In the genomic region with DNA sequence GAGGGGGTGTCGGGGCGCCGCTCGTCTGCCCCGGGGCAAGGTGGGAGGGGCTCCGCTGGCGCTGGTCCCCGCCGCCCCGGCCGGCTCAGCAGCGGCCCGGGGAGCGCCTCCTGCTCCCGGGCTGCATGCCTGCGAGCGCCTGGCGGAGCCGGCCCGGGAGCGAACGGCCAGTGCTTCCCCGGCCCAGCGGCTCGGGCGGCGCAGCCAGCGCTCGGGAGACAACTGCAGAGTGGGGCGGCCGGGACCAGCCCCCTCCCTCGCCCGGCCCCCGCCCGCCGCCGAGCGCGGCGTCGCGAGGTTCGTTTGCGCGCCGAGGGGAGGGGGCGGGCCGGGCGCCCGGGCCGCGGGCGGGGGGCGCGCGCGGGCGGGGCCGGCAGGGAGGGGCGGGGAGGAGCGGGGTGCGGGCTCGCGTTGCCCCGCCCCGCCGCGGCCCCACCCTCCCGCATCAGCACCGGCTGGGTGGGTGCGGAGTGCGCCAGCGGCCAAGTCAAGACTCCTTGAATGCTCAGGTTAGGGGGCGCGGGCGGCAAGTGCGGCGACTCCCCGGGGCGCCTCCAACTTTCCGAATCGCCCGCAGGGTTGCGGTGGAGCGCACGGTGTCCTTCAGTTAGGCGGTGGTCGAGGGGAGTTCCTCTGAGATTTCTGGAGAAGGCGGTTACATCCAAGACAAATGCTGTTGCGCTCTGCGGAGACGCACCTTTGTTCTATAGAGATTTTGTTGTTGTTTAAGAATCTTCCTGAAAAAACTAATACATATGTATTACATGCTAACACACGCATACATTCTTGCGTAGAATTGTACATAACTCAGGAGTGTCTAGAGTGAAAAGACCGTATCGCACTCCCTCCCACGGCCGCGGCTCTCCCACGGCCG, we compare ENCODE assay signal across 8 cellular contexts. TPM values are rescaled to one million over a fixed set of nuclear protein-coding genes. Genes with fewer than 3 reads are reported as not detected.
DNase-seq lines count a peak whose midpoint lies in the region; ATAC-seq, FAIRE-seq and TF ChIP-seq lines count a peak whose summit lies in the region.

TSS of gene RGMA (minus strand) at position 231 of the 874 bp plus-strand sequence. CDS start 279 bp downstream, outside the sequence.

- no peak for TF ChIP-seq POLR2A in H54 (IDR thresholded peaks at IDR 0.05; ENCODE audit: low read depth, low read length)

- WGBS in pancreas, 2 donors: 1 to 2% methylated on average over 44 to 91 of the region's 101 CpGs

- peaks cover 35% of the 10 kb centered on the region for H3K4me1 Mint-ChIP-seq in WTC11

- peaks cover 17% of the 10 kb centered on the region for H3K27me3 Mint-ChIP-seq in WTC11 (ENCODE audit: low read depth)

- CTCF ChIA-PET in WTC11 (lab: Charles Lee): interaction anchor here (0.7 to 2.0 kb wide), 31 partner anchors 12 to 1031 kb away, joined by 3 to 53 read pairs (median 7); no protein-coding TSS in a partner anchor

- peak within 1 kb of the TSS; percentile 88 for H3K4me3 Mint-ChIP-seq in WTC11

- H3K36me3 ChIP-seq in pancreas: no peaks in the 10 kb centered on the region

- no peak within 1 kb of the TSS for H3K27ac Mint-ChIP-seq in WTC11

- intact Hi-C loops in Right ventricle myocardium inferior (cut with DNase I): loop anchor here (2.0 to 5.0 kb wide), 4 partner anchors 57 to 528 kb away; no protein-coding TSS in a partner anchor
- intact Hi-C loops in pancreas (cut with DNase I): no loop called here

- POLR2A ChIA-PET in WTC11 (lab: Charles Lee): interaction anchor here (0.6 to 1.5 kb wide), 4 partner anchors 16 to 366 kb away, joined by 4 to 5 read pairs (median 4); no protein-coding TSS in a partner anchor

- no peaks in the 10 kb centered on the region for H3K9me3 Mint-ChIP-seq in WTC11

- H3K27me3 ChIP-seq in pancreas: peaks cover 0 to 5% (median 0%) of the 10 kb centered on the region in 4 donors

- ATAC-seq in WTC11 (peak; percentile 56), Right ventricle myocardium inferior (peak; percentile 53), pancreas (peak; percentile 31 to 62 (median 50))

- peaks cover 0 to 5% (median 0%) of the 10 kb centered on the region in 3 donors for H3K4me1 ChIP-seq in pancreas

- TF ChIP-seq CTCF in WTC11 (IDR thresholded peaks at IDR 0.05) (no peak), pancreas (IDR thresholded peaks at IDR 0.05) (no peak)

- no peaks in the 10 kb centered on the region for H3K9me3 ChIP-seq in pancreas

- peak within 1 kb of the TSS; percentile 35 to 63 (median 57) for H3K4me3 ChIP-seq in pancreas

- 0 out of 2 replicates have a peak, but pooled peaks cover 5% of the 10 kb centered on the region for H3K36me3 Mint-ChIP-seq in WTC11

- FAIRE-seq in pancreas (lab: Jason Lieb, UNC) (no peak), H54 (lab: Jason Lieb, UNC) (no peak)

- DNase-seq in activated T-cell treated with anti-CD3 and anti-CD28 coated beads for 24 hours (ENCODE audit: low read depth) (peak; percentile 6), activated T-cell treated with anti-CD3 and anti-CD28 coated beads for 4 hours (no peak), WTC11 (ENCODE audit: low spot score) (peak; percentile 61), Right ventricle myocardium inferior (ENCODE audit: missing footprints) (peak; percentile 79), pancreas (peak in 5 of 6 donors; percentile 29 to 86 (median 46)), LoVo (ENCODE audit: low spot score) (no peak), H54 (ENCODE audit: insufficient read length, low spot score) (no peak), EL (no peak)

- peak within 1 kb of the TSS in 2 of 4 donors; percentile 8 to 28 for H3K27ac ChIP-seq in pancreas

TF ChIP-seq in WTC11, 78 proteins besides CTCF, POLR2A, EP300 and RAD21:
- TF ChIP-seq SP1 (CRISPR knock-in tag; conservative IDR thresholded peaks at IDR 0.05) (0 out of 2 replicates have a peak, but pooled peaks have one; percentile 9), JAZF1 (CRISPR knock-in tag; IDR thresholded peaks at IDR 0.05) (no peak), ZNF423 (CRISPR knock-in tag; IDR thresholded peaks at IDR 0.05) (peak; percentile 43; the same call in 1 of the 2 replicates)

RNA-seq across cellular contexts. Expression of gene RGMA, which starts in this region (rescaled TPM):
- 36.9 to 47.2 TPM (median 37.7 TPM) in 3 replicates for total RNA-seq in WTC11 (2021)
- 35.2 TPM for total RNA-seq in Right ventricle myocardium inferior
- 10 to 100 TPM in 2 of 6 donors, 1 to 10 TPM in 4; 3.7 to 14.3 (median 8.0) TPM for total RNA-seq in pancreas
- 1 to 10 TPM; 6.0 to 6.3 TPM for polyA plus RNA-seq in pancreas

Comparison
In these comparisons a context has a peak if more than half of its experiments do, and no peak if none do; other contexts are left out.
1. DNase-seq: peak in activated T-cell treated with anti-CD3 and anti-CD28 coated beads for 24 hours (single experiment), WTC11 (single experiment), Right ventricle myocardium inferior (single experiment) and pancreas (5 of 6); none in activated T-cell treated with anti-CD3 and anti-CD28 coated beads for 4 hours (single experiment), LoVo (single experiment), H54 (single experiment) and EL (single experiment).
2. Peak in every context shown above with its lines, with median percentiles within 50 percentile points of each other: ATAC-seq.